Comparison of ENCODE assay signal across 8 cellular contexts in the genomic region with DNA sequence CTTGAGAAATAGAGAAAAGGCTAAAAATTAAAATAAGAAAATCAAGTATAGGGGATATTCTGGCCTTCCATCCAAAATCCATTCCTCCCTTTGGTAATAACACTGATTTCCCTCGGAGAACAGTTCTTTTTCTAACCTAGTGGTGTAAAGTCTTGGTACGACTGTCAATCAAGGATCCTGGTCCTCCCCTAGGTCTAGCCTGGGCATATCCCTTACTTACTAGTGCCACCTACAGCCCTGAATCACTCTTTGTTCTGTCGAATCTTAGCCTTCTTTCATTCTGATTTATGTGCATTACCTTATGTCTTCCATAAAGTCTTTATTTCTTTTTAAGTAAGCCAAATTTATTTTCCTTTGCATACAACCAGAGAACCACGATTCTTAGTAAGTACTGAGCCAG.
DNase-seq lines count a peak whose midpoint lies in the region; ATAC-seq and TF ChIP-seq lines count a peak whose summit lies in the region.

No MANE protein-coding gene starts in this region.

- 43 to 56% (median 54%) methylated on average over 4 of the region's 4 CpGs for WGBS in heart left ventricle, 4 donors
- 57 to 60% methylated on average over 4 of the region's 4 CpGs for WGBS in upper lobe of left lung, 2 donors

- no peaks in the 10 kb centered on the region for H3K27me3 ChIP-seq in heart left ventricle
- no peaks in the 10 kb centered on the region for H3K27me3 ChIP-seq in right atrium auricular region
- H3K27me3 ChIP-seq in upper lobe of left lung = no peaks in the 10 kb centered on the region

- TF ChIP-seq CTCF in heart left ventricle (IDR thresholded peaks at IDR 0.05) (peak in 9 of 12 donors; percentile 6 to 34 (median 19)), right atrium auricular region (IDR thresholded peaks at IDR 0.05) (peak in 1 of 2 donors; percentile 34), epithelial cell of proximal tubule (conservative IDR thresholded peaks at IDR 0.05; ENCODE audit: low read depth, low read length) (peak; percentile 58), upper lobe of left lung (IDR thresholded peaks at IDR 0.05) (no peak)

- H3K36me3 ChIP-seq in heart left ventricle (no peaks in the 10 kb centered on the region), right atrium auricular region (no peaks in the 10 kb centered on the region), upper lobe of left lung (no peaks in the 10 kb centered on the region)

- no peaks in the 10 kb centered on the region for H3K9me3 ChIP-seq in heart left ventricle
- H3K9me3 ChIP-seq in right atrium auricular region = no peaks in the 10 kb centered on the region
- no peaks in the 10 kb centered on the region for H3K9me3 ChIP-seq in upper lobe of left lung

- H3K4me1 ChIP-seq in heart left ventricle = no peaks in the 10 kb centered on the region
- no peaks in the 10 kb centered on the region for H3K4me1 ChIP-seq in right atrium auricular region
- no peaks in the 10 kb centered on the region for H3K4me1 ChIP-seq in upper lobe of left lung

- TF ChIP-seq EP300 in upper lobe of left lung (IDR thresholded peaks at IDR 0.05) = no peak

- no peak for DNase-seq in heart left ventricle
- DNase-seq in right atrium auricular region (ENCODE audit: low spot score) = no peak
- DNase-seq in NCI-H460 (ENCODE audit: extremely low read depth, low read depth) = peak; percentile 44
- DNase-seq in epithelial cell of proximal tubule (ENCODE audit: low read depth) = peak; percentile 15
- DNase-seq in upper lobe of left lung = no peak
- no peak for DNase-seq in NCI-H1048 (lab: John Stamatoyannopoulos, UW)

- intact Hi-C loops in heart left ventricle (cut with DNase I) = loop anchor here in 1 of 10 donors (10.0 kb wide), 1 partner anchor 302 kb away; no protein-coding TSS in a partner anchor

- TF ChIP-seq POLR2A in heart left ventricle (IDR thresholded peaks at IDR 0.05) (no peak), upper lobe of left lung (IDR thresholded peaks at IDR 0.05) (no peak)

- H3K4me3 ChIP-seq in heart left ventricle = no peak overlapping the region
- no peak overlapping the region for H3K4me3 ChIP-seq in right atrium auricular region
- H3K4me3 ChIP-seq in epithelial cell of proximal tubule (ENCODE audit: low read depth, low read length) = no peak overlapping the region
- no peak overlapping the region for H3K4me3 ChIP-seq in upper lobe of left lung

- ATAC-seq in heart left ventricle = peak in 3 of 4 donors; percentile 65 to 67 (median 67)
- ATAC-seq in upper lobe of left lung (ENCODE audit: low FRiP score in 2 of 2) = no peak
- no peak for ATAC-seq in GM18517 (IDR thresholded peaks at IDR 0.05; ENCODE audit: unreplicated experiment)
- ATAC-seq in HG02588 (IDR thresholded peaks at IDR 0.05; ENCODE audit: unreplicated experiment) = no peak

- H3K27ac ChIP-seq in heart left ventricle (no peak overlapping the region), right atrium auricular region (no peak overlapping the region), upper lobe of left lung (no peak overlapping the region)

Comparison
In these comparisons a context has a peak if more than half of its experiments do, and no peak if none do; other contexts are left out.
1. ATAC-seq: peak in heart left ventricle (3 of 4); none in upper lobe of left lung (0 of 2), GM18517 (single experiment) and HG02588 (single experiment).
2. DNase-seq: peak in NCI-H460 (single experiment) and epithelial cell of proximal tubule (single experiment); none in heart left ventricle (0 of 5), right atrium auricular region (single experiment), upper lobe of left lung (0 of 2) and NCI-H1048 (single experiment).
3. CTCF ChIP-seq: peak in heart left ventricle (9 of 12) and epithelial cell of proximal tubule (single experiment); none in upper lobe of left lung (0 of 6).